16 cellular contexts compared by ENCODE assay signal in the genomic region with DNA sequence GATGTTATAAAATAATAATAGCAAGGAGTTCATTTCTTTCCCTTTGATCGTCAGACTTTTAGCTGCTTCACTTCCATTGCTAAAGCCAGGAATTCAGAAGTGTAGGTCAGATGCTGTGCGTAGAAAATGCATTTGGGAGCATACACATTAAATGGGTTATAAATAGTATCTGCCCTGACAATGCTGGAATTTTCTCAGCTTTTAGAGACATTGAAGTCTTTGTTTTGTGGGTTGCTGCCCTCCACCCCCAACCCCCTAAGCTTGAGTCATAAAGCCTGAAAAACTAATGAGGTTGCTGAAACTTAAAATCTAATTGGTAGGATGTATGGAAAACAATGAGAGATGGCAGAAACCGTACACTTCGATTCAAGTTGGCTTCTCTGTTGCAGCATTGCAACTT.
A peak's percentile ranks its signal among the peaks of the same experiment; 100 is the strongest.
DNase-seq lines count a peak whose midpoint lies in the region; ATAC-seq and TF ChIP-seq lines count a peak whose summit lies in the region.
"Had no signal": no experiment of that assay in that cellular context is flagged by ENCODE, and none has a peak within 500 bp of the region (broad histone marks: within the 10 kb centered on the region; RNA-seq: fewer than 3 reads in every experiment).

No MANE protein-coding gene starts in this region.

- H3K4me2 ChIP-seq in IMR-90 (ENCODE audit: low read depth, low read length) = no peak overlapping the region

- H2AK5ac ChIP-seq in IMR-90 (ENCODE audit: low read depth, low read length) = no peak overlapping the region

- H3K9me3 Mint-ChIP-seq in nephron = no peaks in the 10 kb centered on the region
- H3K9me3 Mint-ChIP-seq in natural killer cell = peaks cover 0 to 2% of the 10 kb centered on the region in 2 donors

- H3K36me3 Mint-ChIP-seq in nephron (ENCODE audit: low read depth) (no peaks in the 10 kb centered on the region), natural killer cell (no peaks in the 10 kb centered on the region)

- no peak overlapping the region for H2AK9ac ChIP-seq in IMR-90 (replicated peaks; ENCODE audit: low read depth, low read length, poor library complexity)

- H3K36me3 ChIP-seq in IMR-90 (ENCODE audit: control insufficient read depth, insufficient read depth, low read length) = no peaks in the 10 kb centered on the region

- H3K14ac ChIP-seq in IMR-90 (replicated peaks; ENCODE audit: low read depth, low read length) = 0 out of 2 replicates have a peak overlapping the region, but pooled peaks have one; percentile 61

- no peak overlapping the region for H3K4ac ChIP-seq in IMR-90 (ENCODE audit: low read depth, low read length)

- H4K91ac ChIP-seq in IMR-90 (ENCODE audit: insufficient read depth, low read depth, low read length) = no peak overlapping the region

- no peak overlapping the region for H2BK20ac ChIP-seq in IMR-90 (ENCODE audit: low read depth, low read length)

- peaks cover 0 to 15% of the 10 kb centered on the region in 2 experiments; a peak in 3 of 4 replicates for H3K79me1 ChIP-seq in IMR-90 (ENCODE audit: low read depth in 1 of 2, low read length in 2 of 2)

- POLR2A ChIA-PET in IMR-90 (lab: Charles Lee; ENCODE audit: unreplicated experiment) = no interaction called here

- peak overlapping the region in 2 of 3 experiments; percentile 5 to 57 for H3K27ac Mint-ChIP-seq in nephron
- no peak overlapping the region for H3K27ac Mint-ChIP-seq in natural killer cell

- in situ Hi-C loops in IMR-90 (cut with MboI; ENCODE audit: low sequenced_read_pairs) = no loop called here

- BruUV-seq in IMR-90 (replicated peaks; lab: Mats Ljungman, UMichigan) = no TSS peak

- no peaks in the 10 kb centered on the region for H4K20me1 ChIP-seq in IMR-90 (ENCODE audit: insufficient read depth, low read length)

- H3K4me3 ChIP-seq in IMR-90 (ENCODE audit: insufficient read depth, low read depth, low read length) = no peak overlapping the region
- peak overlapping the region in 15 of 59 donors; percentile 1 to 45 (median 17) for H3K4me3 ChIP-seq in dorsolateral prefrontal cortex
- H3K4me3 ChIP-seq: GM12878 had no signal

- H3K4me3 Mint-ChIP-seq in nephron (no peak overlapping the region), natural killer cell (no peak overlapping the region)

- no peak overlapping the region for H2AFZ ChIP-seq in IMR-90 (replicated peaks; ENCODE audit: low read length, poor library complexity)

- DNase-seq in IMR-90 (no peak), dorsolateral prefrontal cortex (peak in 2 of 10 donors; percentile 33 to 50), natural killer cell (no peak), GDM1 (lab: John Stamatoyannopoulos, UW) (no peak)
- DNase-seq: HCEC 1CT; MV-4-11; NCI-H1417 treated with DMSO at 0.1 percent for 48 hours; NCI-H2029 treated with DMSO at 0.1 percent for 48 hours; NCI-H226; NCI-H526 treated with DMSO at 0.1 percent for 48 hours; NK-92 treated with Interleukin-12 subunit alpha and Interleukin-12 subunit beta, amount 100 ng/mL, for 24 hours; OCI-M1 had no signal

- no peaks in the 10 kb centered on the region for H3K27me3 ChIP-seq in IMR-90 (ENCODE audit: control insufficient read depth, insufficient read depth, low read length)
- H3K27me3 ChIP-seq in dorsolateral prefrontal cortex = no peaks in the 10 kb centered on the region

- dilution Hi-C loops in IMR-90 (cut with HindIII; ENCODE audit: low sequenced_read_pairs, unreplicated experiment) = no loop called here

- H3K56ac ChIP-seq in IMR-90 (ENCODE audit: extremely low read depth, insufficient read depth, low read length) = no peak overlapping the region

- peaks cover 5% of the 10 kb centered on the region for H3K4me1 ChIP-seq in IMR-90 (ENCODE audit: control insufficient read depth, insufficient read depth, low read length)

- H3K9ac ChIP-seq in IMR-90 (ENCODE audit: low read depth, low read length) = no peak overlapping the region; the same call in 1 of the 2 replicates

- H3K18ac ChIP-seq in IMR-90 (ENCODE audit: low read depth, low read length) = no peak overlapping the region

- peak overlapping the region; percentile 12; the same call in 1 of the 2 replicates for H4K5ac ChIP-seq in IMR-90 (ENCODE audit: low read depth, low read length)

- no peak for ATAC-seq in IMR-90 (ENCODE audit: low read depth)
- ATAC-seq in natural killer cell = no peak
- ATAC-seq in HG02678 (IDR thresholded peaks at IDR 0.05; ENCODE audit: unreplicated experiment) = no peak
- ATAC-seq: GM12878 had no signal

- CTCF ChIA-PET in IMR-90 (lab: Yijun Ruan, JAX) = interaction anchor here (1.2 kb wide), 1 partner anchor 122 kb away, joined by 6 read pairs; no protein-coding TSS in a partner anchor

- no peak for TF ChIP-seq POLR2A in IMR-90 (IDR thresholded peaks at IDR 0.05; ENCODE audit: low read depth, low read length)

- H3K9me1 ChIP-seq in IMR-90 (ENCODE audit: insufficient read depth, low read length) = no peaks in the 10 kb centered on the region

- no peak for TF ChIP-seq RAD21 in IMR-90 (IDR thresholded peaks at IDR 0.05; ENCODE audit: low read length)

- intact Hi-C loops in IMR-90 (cut with micrococcal nuclease) (no loop called here), dorsolateral prefrontal cortex (cut with DNase I) (no loop called here), natural killer cell (cut with micrococcal nuclease) (no loop called here)

- no peak overlapping the region for H3K27ac ChIP-seq in IMR-90 (ENCODE audit: insufficient read depth, low read length)
- H3K27ac ChIP-seq in dorsolateral prefrontal cortex = peak overlapping the region in 57 of 59 donors; percentile 36 to 94 (median 82)
- H3K27ac ChIP-seq in temporal lobe (ENCODE audit: low read depth, low read length) = peak overlapping the region; percentile 63

- no peak overlapping the region for H2BK15ac ChIP-seq in IMR-90 (ENCODE audit: low read depth, low read length)

- no peak overlapping the region for H3K23ac ChIP-seq in IMR-90 (ENCODE audit: low read depth, low read length)

- H3K27me3 Mint-ChIP-seq in nephron (ENCODE audit: low read depth) (no peaks in the 10 kb centered on the region), natural killer cell (ENCODE audit: low read depth in 2 of 2) (no peaks in the 10 kb centered on the region)

- H2BK5ac ChIP-seq in IMR-90 (ENCODE audit: low read depth, low read length, poor library complexity, severe bottlenecking) = no peak overlapping the region

- H2BK120ac ChIP-seq in IMR-90 (ENCODE audit: low read depth, low read length) = no peak overlapping the region

- TF ChIP-seq CTCF in IMR-90 (conservative IDR thresholded peaks at IDR 0.05; ENCODE audit: low read depth, low read length) (no peak), dorsolateral prefrontal cortex (IDR thresholded peaks at IDR 0.05 in 54 of 56, conservative IDR thresholded peaks at IDR 0.05 in 2 of 56; ENCODE audit: low read depth in 1 of 56, partially characterized antibody in 56 of 56) (no peak), nephron (IDR thresholded peaks at IDR 0.05; ENCODE audit: unreplicated experiment in 3 of 3) (no peak), natural killer cell (IDR thresholded peaks at IDR 0.05) (no peak)

- H3K4me1 Mint-ChIP-seq in nephron (peaks cover 21% of the 10 kb centered on the region), natural killer cell (no peaks in the 10 kb centered on the region)

- no peaks in the 10 kb centered on the region for H3K9me3 ChIP-seq in IMR-90 (ENCODE audit: control insufficient read depth, insufficient read depth, low read length)

- no peak overlapping the region for H4K8ac ChIP-seq in IMR-90 (ENCODE audit: low read depth in 2 of 2, low read length in 2 of 2)

- no CpG with 5 or more reads among the region's 4 CpGs for WGBS in IMR-90 (ENCODE audit: extremely low coverage in 2 of 2, insufficient read length in 1 of 2), 2 experiments

TF ChIP-seq in IMR-90, 13 proteins besides CTCF, POLR2A, EP300 and RAD21:
- no peak for TF ChIP-seq MXI1 (IDR thresholded peaks at IDR 0.05; ENCODE audit: borderline replicate concordance, low read depth, low read length)
- TF ChIP-seq, protein P1, sequence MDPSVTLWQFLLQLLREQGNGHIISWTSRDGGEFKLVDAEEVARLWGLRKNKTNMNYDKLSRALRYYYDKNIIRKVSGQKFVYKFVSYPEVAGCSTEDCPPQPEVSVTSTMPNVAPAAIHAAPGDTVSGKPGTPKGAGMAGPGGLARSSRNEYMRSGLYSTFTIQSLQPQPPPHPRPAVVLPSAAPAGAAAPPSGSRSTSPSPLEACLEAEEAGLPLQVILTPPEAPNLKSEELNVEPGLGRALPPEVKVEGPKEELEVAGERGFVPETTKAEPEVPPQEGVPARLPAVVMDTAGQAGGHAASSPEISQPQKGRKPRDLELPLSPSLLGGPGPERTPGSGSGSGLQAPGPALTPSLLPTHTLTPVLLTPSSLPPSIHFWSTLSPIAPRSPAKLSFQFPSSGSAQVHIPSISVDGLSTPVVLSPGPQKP (IDR thresholded peaks at IDR 0.05; ENCODE audit: borderline replicate concordance, low read depth, low read length) = no peak
- no peak for TF ChIP-seq FOS (IDR thresholded peaks at IDR 0.05; ENCODE audit: low read depth, low read length)
- no peak for TF ChIP-seq MAZ (IDR thresholded peaks at IDR 0.05; ENCODE audit: borderline replicate concordance, low read depth, low read length)
- TF ChIP-seq CEBPB (IDR thresholded peaks at IDR 0.05; ENCODE audit: low read depth, low read length) = no peak
- no peak for TF ChIP-seq SMC3 (IDR thresholded peaks at IDR 0.05; ENCODE audit: low read depth, low read length)
- TF ChIP-seq, protein P2, sequence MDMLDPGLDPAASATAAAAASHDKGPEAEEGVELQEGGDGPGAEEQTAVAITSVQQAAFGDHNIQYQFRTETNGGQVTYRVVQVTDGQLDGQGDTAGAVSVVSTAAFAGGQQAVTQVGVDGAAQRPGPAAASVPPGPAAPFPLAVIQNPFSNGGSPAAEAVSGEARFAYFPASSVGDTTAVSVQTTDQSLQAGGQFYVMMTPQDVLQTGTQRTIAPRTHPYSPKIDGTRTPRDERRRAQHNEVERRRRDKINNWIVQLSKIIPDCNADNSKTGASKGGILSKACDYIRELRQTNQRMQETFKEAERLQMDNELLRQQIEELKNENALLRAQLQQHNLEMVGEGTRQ (IDR thresholded peaks at IDR 0.05; ENCODE audit: low read depth, low read length) = no peak
- TF ChIP-seq RFX5 (IDR thresholded peaks at IDR 0.05; ENCODE audit: low read depth, low read length) = no peak
- no peak for TF ChIP-seq MAFK (IDR thresholded peaks at IDR 0.05; ENCODE audit: low read depth, low read length)
- no peak for TF ChIP-seq BHLHE40 (IDR thresholded peaks at IDR 0.05; ENCODE audit: low read depth, low read length)
- no peak for TF ChIP-seq RCOR1 (IDR thresholded peaks at IDR 0.05; ENCODE audit: insufficient replicate concordance, low read length)
- TF ChIP-seq CHD1 (IDR thresholded peaks at IDR 0.05; ENCODE audit: low read depth, low read length) = no peak
- TF ChIP-seq NFE2L2 (IDR thresholded peaks at IDR 0.05; ENCODE audit: low read depth, low read length) = no peak

Comparison
In these comparisons a context has a peak if more than half of its experiments do, and no peak if none do; other contexts are left out.
1. H3K27ac Mint-ChIP-seq: peak in nephron (2 of 3); none in natural killer cell (0 of 2).